1 cellular context compared by ENCODE assay signal in the genomic region with DNA sequence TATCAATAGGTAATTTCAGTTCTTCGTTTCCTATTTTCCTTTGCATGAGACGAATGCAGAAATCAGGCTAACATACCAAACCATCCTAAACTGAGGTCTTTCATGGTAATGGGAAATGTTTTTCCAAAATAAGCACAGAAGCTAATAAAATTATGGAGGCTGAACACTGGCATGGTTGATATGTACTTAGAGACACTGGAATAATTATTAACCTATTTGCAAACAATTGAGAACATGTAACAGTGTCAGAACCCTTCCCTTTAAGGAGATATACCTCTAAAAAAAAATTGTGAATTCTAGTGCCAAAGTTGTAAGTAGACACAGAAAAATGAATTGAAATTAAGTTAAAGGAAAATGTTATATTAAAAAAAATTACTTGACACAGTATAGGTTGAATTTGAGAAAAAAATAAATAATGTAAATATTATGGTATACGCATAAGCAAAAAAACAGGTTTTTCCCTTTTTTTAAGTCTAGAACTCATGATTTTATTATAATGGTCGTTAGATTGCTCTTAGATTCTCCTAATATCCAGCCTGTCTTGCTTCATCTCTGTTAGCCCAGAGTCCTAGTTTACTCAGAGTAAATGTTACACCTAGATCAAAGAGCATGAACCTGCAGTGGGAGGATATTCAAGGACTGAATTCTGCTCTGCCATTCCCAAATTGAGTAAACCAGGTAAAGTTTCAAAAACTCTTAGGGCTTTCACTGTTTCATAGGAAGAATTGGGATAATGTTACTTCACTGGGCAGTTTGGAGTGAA.
TF ChIP-seq lines count a peak whose summit lies in the region.

No MANE protein-coding gene starts in this region.

TF ChIP-seq in HepG2, 621 proteins besides CTCF, POLR2A, EP300 and RAD21 (continued from another document and continues in another):
- TF ChIP-seq, protein P1, sequence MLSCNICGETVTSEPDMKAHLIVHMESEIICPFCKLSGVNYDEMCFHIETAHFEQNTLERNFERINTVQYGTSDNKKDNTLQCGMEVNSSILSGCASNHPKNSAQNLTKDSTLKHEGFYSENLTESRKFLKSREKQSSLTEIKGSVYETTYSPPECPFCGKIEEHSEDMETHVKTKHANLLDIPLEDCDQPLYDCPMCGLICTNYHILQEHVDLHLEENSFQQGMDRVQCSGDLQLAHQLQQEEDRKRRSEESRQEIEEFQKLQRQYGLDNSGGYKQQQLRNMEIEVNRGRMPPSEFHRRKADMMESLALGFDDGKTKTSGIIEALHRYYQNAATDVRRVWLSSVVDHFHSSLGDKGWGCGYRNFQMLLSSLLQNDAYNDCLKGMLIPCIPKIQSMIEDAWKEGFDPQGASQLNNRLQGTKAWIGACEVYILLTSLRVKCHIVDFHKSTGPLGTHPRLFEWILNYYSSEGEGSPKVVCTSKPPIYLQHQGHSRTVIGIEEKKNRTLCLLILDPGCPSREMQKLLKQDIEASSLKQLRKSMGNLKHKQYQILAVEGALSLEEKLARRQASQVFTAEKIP (CRISPR knock-in tag; IDR thresholded peaks at IDR 0.05; ENCODE audit: borderline replicate concordance): no peak
- TF ChIP-seq, protein P2, sequence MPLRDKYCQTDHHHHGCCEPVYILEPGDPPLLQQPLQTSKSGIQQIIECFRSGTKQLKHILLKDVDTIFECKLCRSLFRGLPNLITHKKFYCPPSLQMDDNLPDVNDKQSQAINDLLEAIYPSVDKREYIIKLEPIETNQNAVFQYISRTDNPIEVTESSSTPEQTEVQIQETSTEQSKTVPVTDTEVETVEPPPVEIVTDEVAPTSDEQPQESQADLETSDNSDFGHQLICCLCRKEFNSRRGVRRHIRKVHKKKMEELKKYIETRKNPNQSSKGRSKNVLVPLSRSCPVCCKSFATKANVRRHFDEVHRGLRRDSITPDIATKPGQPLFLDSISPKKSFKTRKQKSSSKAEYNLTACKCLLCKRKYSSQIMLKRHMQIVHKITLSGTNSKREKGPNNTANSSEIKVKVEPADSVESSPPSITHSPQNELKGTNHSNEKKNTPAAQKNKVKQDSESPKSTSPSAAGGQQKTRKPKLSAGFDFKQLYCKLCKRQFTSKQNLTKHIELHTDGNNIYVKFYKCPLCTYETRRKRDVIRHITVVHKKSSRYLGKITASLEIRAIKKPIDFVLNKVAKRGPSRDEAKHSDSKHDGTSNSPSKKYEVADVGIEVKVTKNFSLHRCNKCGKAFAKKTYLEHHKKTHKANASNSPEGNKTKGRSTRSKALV (CRISPR knock-in tag; IDR thresholded peaks at IDR 0.05): peak; percentile 73
- TF ChIP-seq ZNF75D (CRISPR knock-in tag; IDR thresholded peaks at IDR 0.05; ENCODE audit: borderline replicate concordance) (no peak), FOSL2 (CRISPR knock-in tag; IDR thresholded peaks at IDR 0.05) (peak; percentile 76), PRPF4 (IDR thresholded peaks at IDR 0.05; ENCODE audit: low read depth, low read length, poor library complexity, severe bottlenecking) (no peak), XRCC5 (optimal IDR thresholded peaks at IDR 0.05; ENCODE audit: low read length) (no peak), KLF16 (CRISPR knock-in tag; IDR thresholded peaks at IDR 0.05) (peak in 1 of 2 experiments; percentile 89; a peak in 2 of 4 replicates), ZNF430 (CRISPR knock-in tag; IDR thresholded peaks at IDR 0.05) (peak; percentile 60; the same call in 1 of the 2 replicates), CHD4 (IDR thresholded peaks at IDR 0.05; ENCODE audit: borderline replicate concordance, low read length) (no peak; the same call in 1 of the 2 replicates), ZNF724P (CRISPR knock-in tag; IDR thresholded peaks at IDR 0.05; ENCODE audit: borderline replicate concordance) (no peak), KLF6 (CRISPR knock-in tag; IDR thresholded peaks at IDR 0.05) (peak; percentile 89; the same call in 1 of the 2 replicates), HDAC2 (CRISPR knock-in tag; IDR thresholded peaks at IDR 0.05) (peak; percentile 93), RBFOX2 (IDR thresholded peaks at IDR 0.05; ENCODE audit: low read depth, low read length) (peak; percentile 47), ZNF446 (CRISPR knock-in tag; IDR thresholded peaks at IDR 0.05) (no peak), FLYWCH1 (CRISPR knock-in tag; IDR thresholded peaks at IDR 0.05) (no peak), SNAPC2 (CRISPR knock-in tag; IDR thresholded peaks at IDR 0.05) (peak; percentile 16; the same call in 1 of the 2 replicates), NFYB (CRISPR knock-in tag; IDR thresholded peaks at IDR 0.05) (no peak), ZNF292 (CRISPR knock-in tag; IDR thresholded peaks at IDR 0.05; ENCODE audit: borderline replicate concordance, low read depth) (0 out of 2 replicates have a peak, but pooled peaks have one; percentile 47), ZNF468 (CRISPR knock-in tag; IDR thresholded peaks at IDR 0.05) (no peak), ZNF510 (CRISPR knock-in tag; IDR thresholded peaks at IDR 0.05; ENCODE audit: low read depth) (peak; percentile 54; the same call in 1 of the 2 replicates), MTA1 (CRISPR knock-in tag; IDR thresholded peaks at IDR 0.05; ENCODE audit: borderline replicate concordance) (no peak), MZF1 (CRISPR knock-in tag; IDR thresholded peaks at IDR 0.05; ENCODE audit: borderline replicate concordance) (no peak), GFI1 (CRISPR knock-in tag; IDR thresholded peaks at IDR 0.05; ENCODE audit: borderline replicate concordance) (peak; percentile 34; the same call in 1 of the 2 replicates), LCORL (IDR thresholded peaks at IDR 0.05) (peak; percentile 66; the same call in 1 of the 2 replicates), LCORL (CRISPR knock-in tag; IDR thresholded peaks at IDR 0.05) (peak; percentile 98), FOXA1 (IDR thresholded peaks at IDR 0.05) (peak; percentile 80), FOXA1 (CRISPR knock-in tag; IDR thresholded peaks at IDR 0.05) (peak; percentile 98), PPARG (CRISPR knock-in tag; conservative IDR thresholded peaks at IDR 0.05) (peak; percentile 92), SMARCE1 (IDR thresholded peaks at IDR 0.05; ENCODE audit: borderline replicate concordance) (no peak), STAT5B (CRISPR knock-in tag; IDR thresholded peaks at IDR 0.05) (0 out of 2 replicates have a peak, but pooled peaks have one; percentile 66), YEATS4 (CRISPR knock-in tag; IDR thresholded peaks at IDR 0.05; ENCODE audit: borderline replicate concordance) (peak; percentile 72), ZSCAN30 (CRISPR knock-in tag; IDR thresholded peaks at IDR 0.05) (no peak), MED1 (CRISPR knock-in tag; IDR thresholded peaks at IDR 0.05) (peak; percentile 94), ZNF256 (CRISPR knock-in tag; conservative IDR thresholded peaks at IDR 0.05) (no peak)
- TF ChIP-seq, protein P3, sequence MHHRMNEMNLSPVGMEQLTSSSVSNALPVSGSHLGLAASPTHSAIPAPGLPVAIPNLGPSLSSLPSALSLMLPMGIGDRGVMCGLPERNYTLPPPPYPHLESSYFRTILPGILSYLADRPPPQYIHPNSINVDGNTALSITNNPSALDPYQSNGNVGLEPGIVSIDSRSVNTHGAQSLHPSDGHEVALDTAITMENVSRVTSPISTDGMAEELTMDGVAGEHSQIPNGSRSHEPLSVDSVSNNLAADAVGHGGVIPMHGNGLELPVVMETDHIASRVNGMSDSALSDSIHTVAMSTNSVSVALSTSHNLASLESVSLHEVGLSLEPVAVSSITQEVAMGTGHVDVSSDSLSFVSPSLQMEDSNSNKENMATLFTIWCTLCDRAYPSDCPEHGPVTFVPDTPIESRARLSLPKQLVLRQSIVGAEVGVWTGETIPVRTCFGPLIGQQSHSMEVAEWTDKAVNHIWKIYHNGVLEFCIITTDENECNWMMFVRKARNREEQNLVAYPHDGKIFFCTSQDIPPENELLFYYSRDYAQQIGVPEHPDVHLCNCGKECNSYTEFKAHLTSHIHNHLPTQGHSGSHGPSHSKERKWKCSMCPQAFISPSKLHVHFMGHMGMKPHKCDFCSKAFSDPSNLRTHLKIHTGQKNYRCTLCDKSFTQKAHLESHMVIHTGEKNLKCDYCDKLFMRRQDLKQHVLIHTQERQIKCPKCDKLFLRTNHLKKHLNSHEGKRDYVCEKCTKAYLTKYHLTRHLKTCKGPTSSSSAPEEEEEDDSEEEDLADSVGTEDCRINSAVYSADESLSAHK (CRISPR knock-in tag; IDR thresholded peaks at IDR 0.05; ENCODE audit: borderline replicate concordance): no peak
- TF ChIP-seq, protein P4, sequence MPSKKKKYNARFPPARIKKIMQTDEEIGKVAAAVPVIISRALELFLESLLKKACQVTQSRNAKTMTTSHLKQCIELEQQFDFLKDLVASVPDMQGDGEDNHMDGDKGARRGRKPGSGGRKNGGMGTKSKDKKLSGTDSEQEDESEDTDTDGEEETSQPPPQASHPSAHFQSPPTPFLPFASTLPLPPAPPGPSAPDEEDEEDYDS (CRISPR knock-in tag; IDR thresholded peaks at IDR 0.05): peak; percentile 68; the same call in 1 of the 2 replicates
- TF ChIP-seq, protein P5, sequence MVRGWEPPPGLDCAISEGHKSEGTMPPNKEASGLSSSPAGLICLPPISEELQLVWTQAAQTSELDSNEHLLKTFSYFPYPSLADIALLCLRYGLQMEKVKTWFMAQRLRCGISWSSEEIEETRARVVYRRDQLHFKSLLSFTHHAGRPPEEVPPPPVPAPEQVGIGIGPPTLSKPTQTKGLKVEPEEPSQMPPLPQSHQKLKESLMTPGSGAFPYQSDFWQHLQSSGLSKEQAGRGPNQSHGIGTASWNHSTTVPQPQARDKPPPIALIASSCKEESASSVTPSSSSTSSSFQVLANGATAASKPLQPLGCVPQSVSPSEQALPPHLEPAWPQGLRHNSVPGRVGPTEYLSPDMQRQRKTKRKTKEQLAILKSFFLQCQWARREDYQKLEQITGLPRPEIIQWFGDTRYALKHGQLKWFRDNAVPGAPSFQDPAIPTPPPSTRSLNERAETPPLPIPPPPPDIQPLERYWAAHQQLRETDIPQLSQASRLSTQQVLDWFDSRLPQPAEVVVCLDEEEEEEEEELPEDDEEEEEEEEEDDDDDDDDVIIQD (CRISPR knock-in tag; IDR thresholded peaks at IDR 0.05; ENCODE audit: low read depth): peak; percentile 86; the same call in 1 of the 2 replicates
- TF ChIP-seq, protein P6, sequence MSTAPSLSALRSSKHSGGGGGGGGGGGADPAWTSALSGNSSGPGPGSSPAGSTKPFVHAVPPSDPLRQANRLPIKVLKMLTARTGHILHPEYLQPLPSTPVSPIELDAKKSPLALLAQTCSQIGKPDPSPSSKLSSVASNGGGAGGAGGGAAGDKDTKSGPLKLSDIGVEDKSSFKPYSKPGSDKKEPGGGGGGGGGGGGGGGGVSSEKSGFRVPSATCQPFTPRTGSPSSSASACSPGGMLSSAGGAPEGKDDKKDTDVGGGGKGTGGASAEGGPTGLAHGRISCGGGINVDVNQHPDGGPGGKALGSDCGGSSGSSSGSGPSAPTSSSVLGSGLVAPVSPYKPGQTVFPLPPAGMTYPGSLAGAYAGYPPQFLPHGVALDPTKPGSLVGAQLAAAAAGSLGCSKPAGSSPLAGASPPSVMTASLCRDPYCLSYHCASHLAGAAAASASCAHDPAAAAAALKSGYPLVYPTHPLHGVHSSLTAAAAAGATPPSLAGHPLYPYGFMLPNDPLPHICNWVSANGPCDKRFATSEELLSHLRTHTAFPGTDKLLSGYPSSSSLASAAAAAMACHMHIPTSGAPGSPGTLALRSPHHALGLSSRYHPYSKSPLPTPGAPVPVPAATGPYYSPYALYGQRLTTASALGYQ (CRISPR knock-in tag; IDR thresholded peaks at IDR 0.05): peak; percentile 92
- TF ChIP-seq, protein P7, sequence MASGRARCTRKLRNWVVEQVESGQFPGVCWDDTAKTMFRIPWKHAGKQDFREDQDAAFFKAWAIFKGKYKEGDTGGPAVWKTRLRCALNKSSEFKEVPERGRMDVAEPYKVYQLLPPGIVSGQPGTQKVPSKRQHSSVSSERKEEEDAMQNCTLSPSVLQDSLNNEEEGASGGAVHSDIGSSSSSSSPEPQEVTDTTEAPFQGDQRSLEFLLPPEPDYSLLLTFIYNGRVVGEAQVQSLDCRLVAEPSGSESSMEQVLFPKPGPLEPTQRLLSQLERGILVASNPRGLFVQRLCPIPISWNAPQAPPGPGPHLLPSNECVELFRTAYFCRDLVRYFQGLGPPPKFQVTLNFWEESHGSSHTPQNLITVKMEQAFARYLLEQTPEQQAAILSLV (CRISPR knock-in tag; IDR thresholded peaks at IDR 0.05; ENCODE audit: borderline replicate concordance): no peak
- TF ChIP-seq, protein P8, sequence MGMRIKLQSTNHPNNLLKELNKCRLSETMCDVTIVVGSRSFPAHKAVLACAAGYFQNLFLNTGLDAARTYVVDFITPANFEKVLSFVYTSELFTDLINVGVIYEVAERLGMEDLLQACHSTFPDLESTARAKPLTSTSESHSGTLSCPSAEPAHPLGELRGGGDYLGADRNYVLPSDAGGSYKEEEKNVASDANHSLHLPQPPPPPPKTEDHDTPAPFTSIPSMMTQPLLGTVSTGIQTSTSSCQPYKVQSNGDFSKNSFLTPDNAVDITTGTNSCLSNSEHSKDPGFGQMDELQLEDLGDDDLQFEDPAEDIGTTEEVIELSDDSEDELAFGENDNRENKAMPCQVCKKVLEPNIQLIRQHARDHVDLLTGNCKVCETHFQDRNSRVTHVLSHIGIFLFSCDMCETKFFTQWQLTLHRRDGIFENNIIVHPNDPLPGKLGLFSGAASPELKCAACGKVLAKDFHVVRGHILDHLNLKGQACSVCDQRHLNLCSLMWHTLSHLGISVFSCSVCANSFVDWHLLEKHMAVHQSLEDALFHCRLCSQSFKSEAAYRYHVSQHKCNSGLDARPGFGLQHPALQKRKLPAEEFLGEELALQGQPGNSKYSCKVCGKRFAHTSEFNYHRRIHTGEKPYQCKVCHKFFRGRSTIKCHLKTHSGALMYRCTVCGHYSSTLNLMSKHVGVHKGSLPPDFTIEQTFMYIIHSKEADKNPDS (CRISPR knock-in tag; IDR thresholded peaks at IDR 0.05): no peak
- TF ChIP-seq, protein P9, sequence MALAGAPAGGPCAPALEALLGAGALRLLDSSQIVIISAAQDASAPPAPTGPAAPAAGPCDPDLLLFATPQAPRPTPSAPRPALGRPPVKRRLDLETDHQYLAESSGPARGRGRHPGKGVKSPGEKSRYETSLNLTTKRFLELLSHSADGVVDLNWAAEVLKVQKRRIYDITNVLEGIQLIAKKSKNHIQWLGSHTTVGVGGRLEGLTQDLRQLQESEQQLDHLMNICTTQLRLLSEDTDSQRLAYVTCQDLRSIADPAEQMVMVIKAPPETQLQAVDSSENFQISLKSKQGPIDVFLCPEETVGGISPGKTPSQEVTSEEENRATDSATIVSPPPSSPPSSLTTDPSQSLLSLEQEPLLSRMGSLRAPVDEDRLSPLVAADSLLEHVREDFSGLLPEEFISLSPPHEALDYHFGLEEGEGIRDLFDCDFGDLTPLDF (CRISPR knock-in tag; IDR thresholded peaks at IDR 0.05): peak; percentile 49
- TF ChIP-seq, protein P10, sequence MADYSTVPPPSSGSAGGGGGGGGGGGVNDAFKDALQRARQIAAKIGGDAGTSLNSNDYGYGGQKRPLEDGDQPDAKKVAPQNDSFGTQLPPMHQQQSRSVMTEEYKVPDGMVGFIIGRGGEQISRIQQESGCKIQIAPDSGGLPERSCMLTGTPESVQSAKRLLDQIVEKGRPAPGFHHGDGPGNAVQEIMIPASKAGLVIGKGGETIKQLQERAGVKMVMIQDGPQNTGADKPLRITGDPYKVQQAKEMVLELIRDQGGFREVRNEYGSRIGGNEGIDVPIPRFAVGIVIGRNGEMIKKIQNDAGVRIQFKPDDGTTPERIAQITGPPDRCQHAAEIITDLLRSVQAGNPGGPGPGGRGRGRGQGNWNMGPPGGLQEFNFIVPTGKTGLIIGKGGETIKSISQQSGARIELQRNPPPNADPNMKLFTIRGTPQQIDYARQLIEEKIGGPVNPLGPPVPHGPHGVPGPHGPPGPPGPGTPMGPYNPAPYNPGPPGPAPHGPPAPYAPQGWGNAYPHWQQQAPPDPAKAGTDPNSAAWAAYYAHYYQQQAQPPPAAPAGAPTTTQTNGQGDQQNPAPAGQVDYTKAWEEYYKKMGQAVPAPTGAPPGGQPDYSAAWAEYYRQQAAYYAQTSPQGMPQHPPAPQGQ (CRISPR knock-in tag; IDR thresholded peaks at IDR 0.05; ENCODE audit: borderline replicate concordance): no peak
